ENCODE assay signal across 8 cellular contexts in genomic region chr10:62038609-62039190, GRCh38.
A peak's percentile ranks its signal among the peaks of the same experiment; 100 is the strongest.
DNase-seq lines count a peak whose midpoint lies in the region; ATAC-seq and TF ChIP-seq lines count a peak whose summit lies in the region.

No MANE protein-coding gene starts in this region.

- DNase-seq in Calu3 (peak; percentile 81), MM.1S (peak; percentile 83), SKM-1 treated with dmso at 0.1 percent for 144 hours (lab: John Stamatoyannopoulos, UW; ENCODE audit: unreplicated experiment) (peak; percentile 25), cardiac septum (ENCODE audit: low spot score) (peak; percentile 84), putamen (ENCODE audit: low spot score) (peak; percentile 75), aorta (peak; percentile 74 to 84)
- DNase-seq in activated naive CD8-positive, alpha-beta T cell treated with anti-CD3 and anti-CD28 coated beads, Interleukin-2, amount 50 U/mL, for 24 hours: peak; percentile 69

- H2AFZ ChIP-seq in MM.1S (ENCODE audit: low read length): no peak overlapping the region

- H3K9me3 ChIP-seq in MM.1S (replicated peaks; ENCODE audit: insufficient read depth, low read length) (no peaks in the 10 kb centered on the region), aorta (ENCODE audit: control insufficient read depth, low read length) (no peaks in the 10 kb centered on the region)

- peaks cover 60% of the 10 kb centered on the region for H3K4me1 Mint-ChIP-seq in Calu3 (ENCODE audit: low read depth, unreplicated experiment)
- H3K4me1 Mint-ChIP-seq in activated naive CD8-positive, alpha-beta T cell treated with anti-CD3 and anti-CD28 coated beads, Interleukin-2, amount 50 U/mL, for 24 hours: peaks cover 68% of the 10 kb centered on the region

- no peaks in the 10 kb centered on the region for H3K9me3 Mint-ChIP-seq in Calu3 (ENCODE audit: low read depth, unreplicated experiment)
- H3K9me3 Mint-ChIP-seq in activated naive CD8-positive, alpha-beta T cell treated with anti-CD3 and anti-CD28 coated beads, Interleukin-2, amount 50 U/mL, for 24 hours: no peaks in the 10 kb centered on the region

- no peak overlapping the region for H3K4me3 ChIP-seq in MM.1S (ENCODE audit: low read length)
- H3K4me3 ChIP-seq in aorta (ENCODE audit: low read length in 2 of 2): peak overlapping the region in 1 of 2 donors; percentile 26

- peaks cover 7% of the 10 kb centered on the region for H3F3A ChIP-seq in MM.1S (ENCODE audit: insufficient read depth, low read length)

- BruUV-seq in Calu3 (replicated peaks; lab: Mats Ljungman, UMichigan): no TSS peak

- H3K36me3 Mint-ChIP-seq in Calu3 (ENCODE audit: insufficient read depth, unreplicated experiment): no peaks in the 10 kb centered on the region
- peaks cover 17% of the 10 kb centered on the region for H3K36me3 Mint-ChIP-seq in activated naive CD8-positive, alpha-beta T cell treated with anti-CD3 and anti-CD28 coated beads, Interleukin-2, amount 50 U/mL, for 24 hours (ENCODE audit: low read depth)

- H3K79me2 ChIP-seq in MM.1S (ENCODE audit: low read length): peaks cover 91% of the 10 kb centered on the region

- peak overlapping the region; percentile 20; the same call in 1 of the 2 replicates for H3K9ac ChIP-seq in MM.1S (ENCODE audit: low read length)

- intact Hi-C loops in Calu3 (cut with micrococcal nuclease; ENCODE audit: unreplicated experiment) (loop anchor here (1.0 to 5.0 kb wide), 6 partner anchors 56 to 389 kb away; no protein-coding TSS in a partner anchor), cardiac septum (cut with DNase I) (loop anchor here (1.0 to 10.0 kb wide), 3 partner anchors 142 to 284 kb away; no protein-coding TSS in a partner anchor), aorta (cut with DNase I) (loop anchor here (2.0 to 10.0 kb wide), 5 partner anchors 46 to 396 kb away; partner anchors contain the start of gene ARID5B (in 2 of the 2))

- H3K27ac ChIP-seq in MM.1S (ENCODE audit: low read length): peak overlapping the region; percentile 25; the same call in 1 of the 2 replicates
- peak overlapping the region; percentile 44 to 64 for H3K27ac ChIP-seq in aorta (ENCODE audit: low read depth in 1 of 2, low read length in 2 of 2)

- ATAC-seq in GM21619 (IDR thresholded peaks at IDR 0.05; ENCODE audit: unreplicated experiment): peak; percentile 56
- ATAC-seq in activated naive CD8-positive, alpha-beta T cell treated with anti-CD3 and anti-CD28 coated beads, Interleukin-2, amount 50 U/mL, for 24 hours: peak; percentile 58
- ATAC-seq in aorta (ENCODE audit: low FRiP score): peak; percentile 76

- H3K27me3 ChIP-seq in MM.1S (replicated peaks; ENCODE audit: insufficient read depth, low read length) (no peaks in the 10 kb centered on the region), aorta (ENCODE audit: control insufficient read depth in 1 of 2, insufficient read depth in 2 of 2, low read length in 1 of 2) (no peaks in the 10 kb centered on the region)

- CTCF ChIA-PET in Calu3 (lab: Charles Lee): interaction anchor here (0.6 to 5.1 kb wide), 20 partner anchors 8 to 394 kb away, joined by 3 to 71 read pairs (median 4); no protein-coding TSS in a partner anchor

- H3K4me3 Mint-ChIP-seq in Calu3 (ENCODE audit: low read depth, unreplicated experiment): peak overlapping the region; percentile 7
- H3K4me3 Mint-ChIP-seq in activated naive CD8-positive, alpha-beta T cell treated with anti-CD3 and anti-CD28 coated beads, Interleukin-2, amount 50 U/mL, for 24 hours: peak overlapping the region; percentile 48

- no peaks in the 10 kb centered on the region for H3K27me3 Mint-ChIP-seq in Calu3 (ENCODE audit: unreplicated experiment)
- no peaks in the 10 kb centered on the region for H3K27me3 Mint-ChIP-seq in activated naive CD8-positive, alpha-beta T cell treated with anti-CD3 and anti-CD28 coated beads, Interleukin-2, amount 50 U/mL, for 24 hours

- peak overlapping the region; percentile 56 for H3K27ac Mint-ChIP-seq in Calu3 (ENCODE audit: unreplicated experiment)
- H3K27ac Mint-ChIP-seq in activated naive CD8-positive, alpha-beta T cell treated with anti-CD3 and anti-CD28 coated beads, Interleukin-2, amount 50 U/mL, for 24 hours: peak overlapping the region; percentile 77

- no peaks in the 10 kb centered on the region for H3K36me3 ChIP-seq in MM.1S (replicated peaks; ENCODE audit: insufficient read depth, low read length)
- H3K36me3 ChIP-seq in aorta (ENCODE audit: control insufficient read depth in 1 of 2, insufficient read depth in 2 of 2, low read length in 1 of 2): no peaks in the 10 kb centered on the region

- TF ChIP-seq CTCF in Calu3 (IDR thresholded peaks at IDR 0.05; ENCODE audit: unreplicated experiment): peak; percentile 76
- peak; percentile 89 for TF ChIP-seq CTCF in MM.1S (IDR thresholded peaks at IDR 0.05; ENCODE audit: low read length)

- peak overlapping the region; percentile 59; the same call in 1 of the 2 replicates for H3K4me2 ChIP-seq in MM.1S (ENCODE audit: low read depth, low read length)

- H3K9me2 ChIP-seq in MM.1S (replicated peaks; ENCODE audit: insufficient read depth, low read length): no peaks in the 10 kb centered on the region

- WGBS in aorta, 2 donors: 0% methylated on average over 9 of the region's 9 CpGs

- no peaks in the 10 kb centered on the region for H4K20me1 ChIP-seq in MM.1S (ENCODE audit: insufficient read depth, low read length)

- peaks cover 55% of the 10 kb centered on the region for H3K4me1 ChIP-seq in MM.1S (ENCODE audit: low read length)
- H3K4me1 ChIP-seq in aorta (ENCODE audit: control insufficient read depth in 1 of 2, insufficient read depth in 2 of 2, low read length in 2 of 2): peaks cover 5 to 8% of the 10 kb centered on the region in 2 donors

Comparison
In these comparisons a context has a peak if more than half of its experiments do, and no peak if none do; other contexts are left out.
1. DNase-seq: peak in every context shown above with its lines; median percentile 84 in cardiac septum; 83 in MM.1S; 81 in Calu3; 79 in aorta; 75 in putamen; 69 in activated naive CD8-positive, alpha-beta T cell treated with anti-CD3 and anti-CD28 coated beads, Interleukin-2, amount 50 U/mL, for 24 hours; 25 in SKM-1 treated with dmso at 0.1 percent for 144 hours.